ENCODE assay signal across 20 cellular contexts in genomic region chr9:81777514-81777913, GRCh38.
DNase-seq lines count a peak whose midpoint lies in the region; ATAC-seq and TF ChIP-seq lines count a peak whose summit lies in the region.
"Had no signal": no experiment of that assay in that cellular context is flagged by ENCODE, and none has a peak within 500 bp of the region (broad histone marks: within the 10 kb centered on the region; RNA-seq: fewer than 3 reads in every experiment).

No MANE protein-coding gene starts in this region.

- no peak for DNase-seq in left ventricle myocardium superior
- no peak for DNase-seq in right atrium auricular region (ENCODE audit: low spot score)
- DNase-seq in globus pallidus (ENCODE audit: low spot score), result peak; percentile 19
- DNase-seq in pons (ENCODE audit: low spot score), result peak; percentile 8
- no peak for DNase-seq in stimulated activated CD4-positive, alpha-beta T cell treated with anti-CD3 and anti-CD28 coated beads, Interleukin-12 subunit alpha, Interleukin-12 subunit beta, amount 100 ng/mL, for 4 hours
- no peak for DNase-seq in DMS79 treated with DMSO at 0.1 percent for 48 hours (lab: John Stamatoyannopoulos, UW)
- DNase-seq in T-helper 9 cell, result no peak
- DNase-seq: CD4-positive, alpha-beta T cell; DMS153; GOT3; Karpas-422; NCI-H1048; NCI-H1436; NCI-H1930; NCI-H345; NCI-H524 treated with DMSO at 0.1 percent for 48 hours; PC-9 had no signal

- H3K9me3 ChIP-seq in right atrium auricular region, result no peaks in the 10 kb centered on the region

- no peaks in the 10 kb centered on the region for H3K36me3 ChIP-seq in right atrium auricular region

- ATAC-seq in left ventricle myocardium superior, result peak; percentile 29
- ATAC-seq: GM12878, HCT116 had no signal

- TF ChIP-seq CTCF in right atrium auricular region (IDR thresholded peaks at IDR 0.05), result no peak

- H3K27ac ChIP-seq in right atrium auricular region, result no peak overlapping the region
- H3K27ac ChIP-seq: PC-9, RWPE1 had no signal

- H3K4me3 ChIP-seq in right atrium auricular region, result no peak overlapping the region
- H3K4me3 ChIP-seq: GM12878, PC-9 had no signal

- intact Hi-C loops in left ventricle myocardium superior (cut with micrococcal nuclease), result no loop called here

- no peaks in the 10 kb centered on the region for H3K4me1 ChIP-seq in right atrium auricular region

- H3K27me3 ChIP-seq in right atrium auricular region, result no peaks in the 10 kb centered on the region

Comparison
In these comparisons a context has a peak if more than half of its experiments do, and no peak if none do; other contexts are left out.
1. DNase-seq: peak in globus pallidus (single experiment) and pons (single experiment); none in left ventricle myocardium superior (single experiment), right atrium auricular region (single experiment), stimulated activated CD4-positive, alpha-beta T cell treated with anti-CD3 and anti-CD28 coated beads, Interleukin-12 subunit alpha, Interleukin-12 subunit beta, amount 100 ng/mL, for 4 hours (single experiment), DMS79 treated with DMSO at 0.1 percent for 48 hours (single experiment) and T-helper 9 cell (single experiment).